In genomic region chr3:146502887-146503458, GRCh38 we compare ENCODE assay signal across 17 cellular contexts. TPM values are rescaled to one million over a fixed set of nuclear protein-coding genes. Genes with fewer than 3 reads are reported as not detected.
DNase-seq lines count a peak whose midpoint lies in the region; ATAC-seq and TF ChIP-seq lines count a peak whose summit lies in the region.
"Had no signal": no experiment of that assay in that cellular context is flagged by ENCODE, and none has a peak within 500 bp of the region (broad histone marks: within the 10 kb centered on the region; RNA-seq: fewer than 3 reads in every experiment).

No MANE protein-coding gene starts in this region.

- H3K36me3 ChIP-seq in GM23248 (ENCODE audit: low read depth) (no peaks in the 10 kb centered on the region), Panc1 (ENCODE audit: control insufficient read depth, insufficient read depth, low read length) (no peaks in the 10 kb centered on the region), osteoblast (ENCODE audit: insufficient read depth, low read length) (no peaks in the 10 kb centered on the region), MM.1S (replicated peaks; ENCODE audit: insufficient read depth, low read length) (no peaks in the 10 kb centered on the region)
- H3K36me3 ChIP-seq: right lobe of liver, thyroid gland had no signal

- H3F3A ChIP-seq in GM23248 (ENCODE audit: insufficient read depth) (peaks cover 25% of the 10 kb centered on the region), MM.1S (ENCODE audit: insufficient read depth, low read length) (no peaks in the 10 kb centered on the region)

- no peaks in the 10 kb centered on the region for H3K9me2 ChIP-seq in GM23248 (ENCODE audit: insufficient read depth)
- H3K9me2 ChIP-seq in MM.1S (replicated peaks; ENCODE audit: insufficient read depth, low read length), result no peaks in the 10 kb centered on the region

- H3K9ac ChIP-seq in GM23248 (peak overlapping the region; percentile 7; the same call in 1 of the 2 replicates), MM.1S (ENCODE audit: low read length) (no peak overlapping the region)

- H3K27ac ChIP-seq in GM23248 (peak overlapping the region; percentile 68), Panc1 (ENCODE audit: low read length) (peak overlapping the region; percentile 37; the same call in 1 of the 2 replicates), epithelial cell of prostate (peak overlapping the region; percentile 92), osteoblast (ENCODE audit: low read depth, low read length) (peak overlapping the region; percentile 88), MM.1S (ENCODE audit: low read length) (no peak overlapping the region)
- H3K27ac ChIP-seq: dorsolateral prefrontal cortex, right lobe of liver, thyroid gland had no signal

- CTCF ChIA-PET in Panc1 (lab: Charles Lee), result no interaction called here

- no peaks in the 10 kb centered on the region for H4K20me1 ChIP-seq in GM23248 (ENCODE audit: insufficient read depth)
- H4K20me1 ChIP-seq in osteoblast (ENCODE audit: insufficient read depth, low read length), result no peaks in the 10 kb centered on the region
- no peaks in the 10 kb centered on the region for H4K20me1 ChIP-seq in MM.1S (ENCODE audit: insufficient read depth, low read length)

- WGBS in GM23248 (ENCODE audit: low coverage in 1 of 2, low lambda C conversion rate in 2 of 2, missing lambda C conversion rate in 2 of 2), 2 experiments, result 64 to 65% methylated on average over 1 of the region's 1 CpG

- in situ Hi-C loops in GM23248 (cut with MboI) (no loop called here), Panc1 (cut with HindIII; ENCODE audit: low pct_unique_long_range_greater_than_20kb, low sequenced_read_pairs) (no loop called here), GM13976 (cut with MboI; ENCODE audit: low sequenced_read_pairs, unreplicated experiment) (no loop called here)

- BruUV-seq in Panc1 (replicated peaks; lab: Mats Ljungman, UMichigan), result no TSS peak

- H3K4me3 ChIP-seq in GM23248 (peak overlapping the region; percentile 21; the same call in 1 of the 2 replicates), Panc1 (ENCODE audit: low read depth in 2 of 2, low read length in 2 of 2) (no peak overlapping the region), osteoblast (ENCODE audit: insufficient read depth, low read length) (no peak overlapping the region), MM.1S (ENCODE audit: low read length) (no peak overlapping the region)
- H3K4me3 ChIP-seq: dorsolateral prefrontal cortex, lung, right lobe of liver, thyroid gland had no signal

- peaks cover 37% of the 10 kb centered on the region for H3K4me1 ChIP-seq in GM23248 (ENCODE audit: insufficient read depth)
- H3K4me1 ChIP-seq in Panc1 (ENCODE audit: control insufficient read depth, insufficient read depth, low read length), result peaks cover 7% of the 10 kb centered on the region; the same call in 1 of the 2 replicates
- peaks cover 38% of the 10 kb centered on the region for H3K4me1 ChIP-seq in osteoblast (ENCODE audit: insufficient read depth, low read length)
- H3K4me1 ChIP-seq in MM.1S (ENCODE audit: low read length), result no peaks in the 10 kb centered on the region
- H3K4me1 ChIP-seq: thyroid gland had no signal

- intact Hi-C loops in Panc1 (cut with micrococcal nuclease; ENCODE audit: unreplicated experiment), result no loop called here

- H3K9me3 ChIP-seq in GM23248 (ENCODE audit: low read depth) (no peaks in the 10 kb centered on the region), Panc1 (ENCODE audit: control insufficient read depth, insufficient read depth, low read depth, low read length) (no peaks in the 10 kb centered on the region), osteoblast (ENCODE audit: low read depth, low read length) (no peaks in the 10 kb centered on the region), MM.1S (replicated peaks; ENCODE audit: insufficient read depth, low read length) (no peaks in the 10 kb centered on the region)
- H3K9me3 ChIP-seq: right lobe of liver, thyroid gland had no signal

- peak; percentile 24 for ATAC-seq in Panc1

- H3K27me3 ChIP-seq in GM23248 (replicated peaks; ENCODE audit: insufficient read depth), result no peaks in the 10 kb centered on the region
- no peaks in the 10 kb centered on the region for H3K27me3 ChIP-seq in Panc1 (ENCODE audit: control insufficient read depth, insufficient read depth, low read length)
- H3K27me3 ChIP-seq in osteoblast (ENCODE audit: insufficient read depth, low read length), result no peaks in the 10 kb centered on the region
- no peaks in the 10 kb centered on the region for H3K27me3 ChIP-seq in MM.1S (replicated peaks; ENCODE audit: insufficient read depth, low read length)
- H3K27me3 ChIP-seq: dorsolateral prefrontal cortex, right lobe of liver, thyroid gland had no signal

- H2AFZ ChIP-seq in GM23248, result 0 out of 2 replicates have a peak overlapping the region, but pooled peaks have one; percentile 7
- no peak overlapping the region for H2AFZ ChIP-seq in osteoblast (ENCODE audit: low read length)
- no peak overlapping the region for H2AFZ ChIP-seq in MM.1S (ENCODE audit: low read length)

- POLR2A ChIA-PET in Panc1 (lab: Charles Lee), result no interaction called here

- no peak for TF ChIP-seq CTCF in Panc1 (IDR thresholded peaks at IDR 0.05)
- TF ChIP-seq CTCF in osteoblast (IDR thresholded peaks at IDR 0.05; ENCODE audit: extremely low read depth, low read depth, low read length), result no peak
- TF ChIP-seq CTCF in MM.1S (IDR thresholded peaks at IDR 0.05; ENCODE audit: low read length), result no peak
- TF ChIP-seq CTCF in GM13976 (IDR thresholded peaks at IDR 0.05; ENCODE audit: borderline replicate concordance, control extremely low read depth, extremely low read depth, insufficient read depth, missing control alignments), result no peak

- no peak for DNase-seq in GM23248
- no peak for DNase-seq in Panc1 (ENCODE audit: low read depth, low spot score)
- DNase-seq in epithelial cell of prostate (ENCODE audit: low read depth, low spot score), result no peak
- no peak for DNase-seq in osteoblast (ENCODE audit: insufficient read length, low spot score, missing footprints)
- DNase-seq in MM.1S, result no peak
- no peak for DNase-seq in GM13976 (ENCODE audit: low spot score)
- DNase-seq in activated naive CD4-positive, alpha-beta T cell treated with anti-CD3 and anti-CD28 coated beads, Interleukin-2, amount 50 U/mL, for 16 hours, result no peak
- DNase-seq in GM19240 (ENCODE audit: insufficient read length, low spot score), result no peak
- DNase-seq: dorsolateral prefrontal cortex; H7; right lobe of liver; stimulated activated CD4-positive, alpha-beta T cell treated with anti-CD3 and anti-CD28 coated beads, Interleukin-4, amount 100 ng/mL, for 1 hour; thyroid gland had no signal

- H3K79me2 ChIP-seq in GM23248 (ENCODE audit: insufficient read depth), result no peaks in the 10 kb centered on the region
- no peaks in the 10 kb centered on the region for H3K79me2 ChIP-seq in osteoblast (ENCODE audit: insufficient read depth, low read length)
- no peaks in the 10 kb centered on the region for H3K79me2 ChIP-seq in MM.1S (ENCODE audit: low read length)

- H3K4me2 ChIP-seq in GM23248 (ENCODE audit: unreplicated experiment) (peak overlapping the region; percentile 32), osteoblast (ENCODE audit: insufficient read depth, low read length) (peak overlapping the region; percentile 69), MM.1S (ENCODE audit: low read depth, low read length) (no peak overlapping the region)

RNA-seq across cellular contexts. Expression of gene PLSCR2, which starts 33.6 kb away (rescaled TPM):
- not detected in 2 replicates for total RNA-seq in GM23248 (2014; rRNA removed; shearing (Covaris generic))
- polyA plus RNA-seq in GM23248 (2016; fragmentation: Nextera tagmentation; extraction: Ambion mirVana), result not detected in 2 replicates
- total RNA-seq in Panc1 (2021; ENCODE audit: unreplicated experiment), result 0.54 TPM
- 0.40 TPM for polyA plus RNA-seq in Panc1 (2012; ENCODE audit: insufficient read length)
- not detected in 2 replicates for total RNA-seq in osteoblast
- total RNA-seq: activated CD4-positive, alpha-beta memory T cell treated with anti-CD3 and anti-CD28 coated beads, Interleukin-2, amount 10 ng/mL, durations not matched to agents 7 days and 5 days; activated T-helper 1 cell treated with anti-CD3 and anti-CD28 coated beads, Interleukin-12 subunit alpha, Interleukin-12 subunit beta, Interleukin-2, Interleukin-4 antibody, amounts not matched to agents 30 ng/mL and 10 ng/mL and 1 ng/mL, durations not matched to agents 14 hours and 24 hours and 36 hours; lung; neural crest cell; right lobe of liver; thyroid gland had no signal

RNA-seq across cellular contexts. Expression of gene PLSCR1, which starts 41.4 kb away (rescaled TPM):
- total RNA-seq in GM23248 (2014; rRNA removed; shearing (Covaris generic)), result 23.7 and 31.7 TPM in 2 replicates
- 28.5 and 28.7 TPM in 2 replicates for polyA plus RNA-seq in GM23248 (2016; fragmentation: Nextera tagmentation; extraction: Ambion mirVana)
- total RNA-seq in Panc1 (2021; ENCODE audit: unreplicated experiment), result 52.7 TPM
- 21.1 TPM for polyA plus RNA-seq in Panc1 (2012; ENCODE audit: insufficient read length)
- 35.1 and 48.3 TPM in 2 replicates for total RNA-seq in osteoblast
